In genomic region chr3:14925729-14926591, GRCh38 we compare ENCODE assay signal across 1 cellular context.
TF ChIP-seq lines count a peak whose summit lies in the region.

No MANE protein-coding gene starts in this region.

TF ChIP-seq in HCT116, 20 proteins besides CTCF, POLR2A, EP300 and RAD21 (continued from another document):
- no peak for TF ChIP-seq REST (IDR thresholded peaks at IDR 0.05; ENCODE audit: low read depth)
